Comparison of ENCODE assay signal across 8 cellular contexts in the genomic region with DNA sequence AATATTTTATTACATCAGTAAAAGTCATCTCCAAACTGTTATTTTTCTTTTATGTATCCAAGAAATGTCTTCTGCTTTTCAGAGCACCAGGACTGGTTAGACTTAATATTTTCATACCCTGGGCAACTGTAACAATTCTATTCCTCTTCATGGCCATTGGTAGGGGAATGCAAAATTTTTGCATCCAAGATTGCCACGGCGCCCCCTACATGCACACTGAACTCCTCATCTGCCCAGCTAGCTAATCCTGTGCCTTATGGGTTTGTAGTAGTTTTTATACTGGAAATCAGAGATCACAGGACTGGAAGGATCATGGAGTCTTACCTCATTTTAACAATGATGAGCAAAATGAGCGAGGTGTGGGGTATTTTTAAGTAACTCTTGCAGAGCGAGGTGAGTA.
DNase-seq lines count a peak whose midpoint lies in the region; ATAC-seq, FAIRE-seq and TF ChIP-seq lines count a peak whose summit lies in the region.

No MANE protein-coding gene starts in this region.

- peak overlapping the region in 2 of 4 donors; percentile 2 to 38 for H3K4me3 Mint-ChIP-seq in CD4-positive, CD25-positive, alpha-beta regulatory T cell
- H3K4me3 Mint-ChIP-seq in activated T-helper 1 cell treated with anti-CD3 and anti-CD28 coated beads, Interleukin-12 subunit alpha, Interleukin-12 subunit beta, Interleukin-2, Interleukin-4 antibody, amounts not matched to agents 30 ng/mL and 10 ng/mL and 1 ng/mL, durations not matched to agents 14 hours and 24 hours and 36 hours, result no peak overlapping the region

- H3K36me3 ChIP-seq in CD4-positive, CD25-positive, alpha-beta regulatory T cell (ENCODE audit: control insufficient read depth, insufficient read depth, low read length), result peaks cover 33% of the 10 kb centered on the region
- peaks cover 7 to 11% of the 10 kb centered on the region in 2 donors for H3K36me3 ChIP-seq in kidney (ENCODE audit: control insufficient read depth in 1 of 2, insufficient read depth in 2 of 2, low read length in 2 of 2)
- peaks cover 0 to 73% of the 10 kb centered on the region in 2 donors for H3K36me3 ChIP-seq in gastroesophageal sphincter

- no peak overlapping the region for H3K27ac ChIP-seq in CD4-positive, CD25-positive, alpha-beta regulatory T cell (ENCODE audit: insufficient read depth, low read length, poor library complexity, severe bottlenecking)
- H3K27ac ChIP-seq in kidney (ENCODE audit: low read depth in 2 of 2, low read length in 2 of 2), result no peak overlapping the region
- H3K27ac ChIP-seq in gastroesophageal sphincter, result no peak overlapping the region

- H3K9ac ChIP-seq in kidney (ENCODE audit: low read length in 2 of 2), result no peak overlapping the region

- no peaks in the 10 kb centered on the region for H3K27me3 ChIP-seq in CD4-positive, CD25-positive, alpha-beta regulatory T cell (ENCODE audit: control insufficient read depth, insufficient read depth, low read length)
- H3K27me3 ChIP-seq in gastroesophageal sphincter, result no peaks in the 10 kb centered on the region

- TF ChIP-seq POLR2A in gastroesophageal sphincter (IDR thresholded peaks at IDR 0.05), result no peak

- no peak for ATAC-seq in CD4-positive, CD25-positive, alpha-beta regulatory T cell (ENCODE audit: low read depth in 2 of 2)
- no peak for ATAC-seq in HG03439 (IDR thresholded peaks at IDR 0.05; ENCODE audit: unreplicated experiment)
- no peak for ATAC-seq in gastroesophageal sphincter

- H3K9me3 Mint-ChIP-seq in CD4-positive, CD25-positive, alpha-beta regulatory T cell, result no peaks in the 10 kb centered on the region
- no peaks in the 10 kb centered on the region for H3K9me3 Mint-ChIP-seq in activated T-helper 1 cell treated with anti-CD3 and anti-CD28 coated beads, Interleukin-12 subunit alpha, Interleukin-12 subunit beta, Interleukin-2, Interleukin-4 antibody, amounts not matched to agents 30 ng/mL and 10 ng/mL and 1 ng/mL, durations not matched to agents 14 hours and 24 hours and 36 hours

- peaks cover 16% of the 10 kb centered on the region for H3K4me1 ChIP-seq in CD4-positive, CD25-positive, alpha-beta regulatory T cell (ENCODE audit: control insufficient read depth, insufficient read depth, low read length, poor library complexity, severe bottlenecking)
- H3K4me1 ChIP-seq in kidney (ENCODE audit: control insufficient read depth in 1 of 2, insufficient read depth in 1 of 2, low read depth in 1 of 2, low read length in 2 of 2), result no peaks in the 10 kb centered on the region
- peaks cover 0 to 37% (median 0%) of the 10 kb centered on the region in 3 donors for H3K4me1 ChIP-seq in gastroesophageal sphincter

- H3K9me3 ChIP-seq in CD4-positive, CD25-positive, alpha-beta regulatory T cell (ENCODE audit: control insufficient read depth in 2 of 2, low read length in 2 of 2), result no peaks in the 10 kb centered on the region
- H3K9me3 ChIP-seq in kidney (ENCODE audit: control insufficient read depth in 1 of 2, low read length in 2 of 2) (no peaks in the 10 kb centered on the region), gastroesophageal sphincter (no peaks in the 10 kb centered on the region)

- TF ChIP-seq CTCF in LNCaP clone FGC (IDR thresholded peaks at IDR 0.05; ENCODE audit: control insufficient read depth, extremely low read depth, insufficient read depth), result peak; percentile 30; the same call in 1 of the 2 replicates
- TF ChIP-seq CTCF in kidney (IDR thresholded peaks at IDR 0.05; ENCODE audit: borderline replicate concordance, extremely low read depth, insufficient read depth), result peak; percentile 47
- TF ChIP-seq CTCF in gastroesophageal sphincter (IDR thresholded peaks at IDR 0.05), result peak in 2 of 4 experiments; percentile 8 to 37

- FAIRE-seq in kidney (lab: Jason Lieb, UNC), result no peak

- 80 to 87% methylated on average over 3 of the region's 4 CpGs for WGBS in gastroesophageal sphincter (ENCODE audit: low coverage in 1 of 2), 2 donors

- H3K27me3 Mint-ChIP-seq in CD4-positive, CD25-positive, alpha-beta regulatory T cell, result no peaks in the 10 kb centered on the region
- H3K27me3 Mint-ChIP-seq in activated T-helper 1 cell treated with anti-CD3 and anti-CD28 coated beads, Interleukin-12 subunit alpha, Interleukin-12 subunit beta, Interleukin-2, Interleukin-4 antibody, amounts not matched to agents 30 ng/mL and 10 ng/mL and 1 ng/mL, durations not matched to agents 14 hours and 24 hours and 36 hours (ENCODE audit: insufficient read depth), result no peaks in the 10 kb centered on the region

- no peak overlapping the region for H3K4me3 ChIP-seq in CD4-positive, CD25-positive, alpha-beta regulatory T cell (ENCODE audit: low read depth, low read length)
- H3K4me3 ChIP-seq in LNCaP clone FGC (ENCODE audit: low read depth, low read length) (no peak overlapping the region), kidney (ENCODE audit: low read length in 2 of 2) (no peak overlapping the region), gastroesophageal sphincter (no peak overlapping the region)

- no peak for TF ChIP-seq EP300 in gastroesophageal sphincter (IDR thresholded peaks at IDR 0.05)

- peak overlapping the region; percentile 69 to 88 (median 73) for H3K27ac Mint-ChIP-seq in CD4-positive, CD25-positive, alpha-beta regulatory T cell
- peak overlapping the region; percentile 67 for H3K27ac Mint-ChIP-seq in activated T-helper 1 cell treated with anti-CD3 and anti-CD28 coated beads, Interleukin-12 subunit alpha, Interleukin-12 subunit beta, Interleukin-2, Interleukin-4 antibody, amounts not matched to agents 30 ng/mL and 10 ng/mL and 1 ng/mL, durations not matched to agents 14 hours and 24 hours and 36 hours

- DNase-seq in CD4-positive, CD25-positive, alpha-beta regulatory T cell, result peak in 2 of 3 donors; percentile 43 to 73
- DNase-seq in LNCaP clone FGC (ENCODE audit: low read depth) (no peak), kidney (no peak), mucosa of gallbladder (ENCODE audit: low spot score) (no peak)
- peak; percentile 28 for DNase-seq in activated T-helper 1 cell treated with anti-CD3 and anti-CD28 coated beads, Interleukin-12 subunit alpha, Interleukin-12 subunit beta, Interleukin-2, Interleukin-4 antibody, amounts not matched to agents 30 ng/mL and 10 ng/mL and 1 ng/mL, durations not matched to agents 14 hours and 24 hours and 36 hours (ENCODE audit: low spot score)
- DNase-seq in stimulated activated naive CD4-positive, alpha-beta T cell treated with Interleukin-2 at 50 U/mL for 16 hours (lab: John Stamatoyannopoulos, UW), result no peak

- intact Hi-C loops in activated T-helper 1 cell treated with anti-CD3 and anti-CD28 coated beads, Interleukin-12 subunit alpha, Interleukin-12 subunit beta, Interleukin-2, Interleukin-4 antibody, amounts not matched to agents 30 ng/mL and 10 ng/mL and 1 ng/mL, durations not matched to agents 14 hours and 24 hours and 36 hours (cut with micrococcal nuclease), result loop anchor here (5.0 kb wide), 1 partner anchor 282 kb away; no protein-coding TSS in a partner anchor
- intact Hi-C loops in kidney (cut with DNase I), result no loop called here

- peaks cover 23 to 71% (median 42%) of the 10 kb centered on the region in 4 donors for H3K4me1 Mint-ChIP-seq in CD4-positive, CD25-positive, alpha-beta regulatory T cell
- peaks cover 49% of the 10 kb centered on the region for H3K4me1 Mint-ChIP-seq in activated T-helper 1 cell treated with anti-CD3 and anti-CD28 coated beads, Interleukin-12 subunit alpha, Interleukin-12 subunit beta, Interleukin-2, Interleukin-4 antibody, amounts not matched to agents 30 ng/mL and 10 ng/mL and 1 ng/mL, durations not matched to agents 14 hours and 24 hours and 36 hours (ENCODE audit: low read depth)

- H3K36me3 Mint-ChIP-seq in CD4-positive, CD25-positive, alpha-beta regulatory T cell, result peaks cover 45% of the 10 kb centered on the region
- H3K36me3 Mint-ChIP-seq in activated T-helper 1 cell treated with anti-CD3 and anti-CD28 coated beads, Interleukin-12 subunit alpha, Interleukin-12 subunit beta, Interleukin-2, Interleukin-4 antibody, amounts not matched to agents 30 ng/mL and 10 ng/mL and 1 ng/mL, durations not matched to agents 14 hours and 24 hours and 36 hours (ENCODE audit: low read depth), result peaks cover 40% of the 10 kb centered on the region

Comparison
In these comparisons a context has a peak if more than half of its experiments do, and no peak if none do; other contexts are left out.
1. DNase-seq: peak in CD4-positive, CD25-positive, alpha-beta regulatory T cell (2 of 3) and activated T-helper 1 cell treated with anti-CD3 and anti-CD28 coated beads, Interleukin-12 subunit alpha, Interleukin-12 subunit beta, Interleukin-2, Interleukin-4 antibody, amounts not matched to agents 30 ng/mL and 10 ng/mL and 1 ng/mL, durations not matched to agents 14 hours and 24 hours and 36 hours (single experiment); none in LNCaP clone FGC (single experiment), kidney (single experiment), stimulated activated naive CD4-positive, alpha-beta T cell treated with Interleukin-2 at 50 U/mL for 16 hours (single experiment) and mucosa of gallbladder (single experiment).